13 cellular contexts compared by ENCODE assay signal in the genomic region with DNA sequence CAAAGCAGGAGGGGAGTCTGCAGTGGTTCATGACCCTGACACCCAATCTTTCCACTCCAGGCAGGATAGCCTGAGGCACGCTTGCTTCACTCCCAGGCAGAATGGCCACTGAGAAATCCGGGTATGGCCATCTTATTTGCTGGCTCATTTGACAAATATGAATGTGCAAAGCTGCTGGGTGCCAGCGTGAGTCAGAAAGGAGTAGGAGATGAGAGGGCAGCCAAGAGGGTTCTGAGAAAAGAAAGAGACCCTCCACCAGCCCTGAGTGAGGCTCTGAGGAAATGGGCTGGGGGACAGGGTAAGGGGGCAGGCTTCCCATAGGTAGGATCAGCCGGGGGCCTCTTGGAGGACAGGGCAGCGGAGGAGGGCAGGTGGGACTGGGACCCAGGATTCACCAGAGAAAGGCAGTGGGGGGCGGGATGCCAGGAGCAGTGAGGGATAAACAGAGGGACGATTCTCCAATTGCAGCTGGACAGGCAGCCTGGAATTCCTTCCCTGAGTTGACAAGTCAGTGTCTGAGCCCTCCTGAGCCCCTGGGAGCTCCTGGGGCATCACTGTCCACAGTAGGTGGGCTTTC. TPM values are rescaled to one million over a fixed set of nuclear protein-coding genes. Genes with fewer than 3 reads are reported as not detected.
DNase-seq lines count a peak whose midpoint lies in the region; TF ChIP-seq lines count a peak whose summit lies in the region.
"Had no signal": no experiment of that assay in that cellular context is flagged by ENCODE, and none has a peak within 500 bp of the region (broad histone marks: within the 10 kb centered on the region; RNA-seq: fewer than 3 reads in every experiment).

No MANE protein-coding gene starts in this region.

- H3K9me3 ChIP-seq in neural progenitor cell (ENCODE audit: low read depth): no peaks in the 10 kb centered on the region
- H3K9me3 ChIP-seq: right atrium auricular region had no signal

- no peak overlapping the region for H3K27ac ChIP-seq in neural progenitor cell

- H3K36me3 Mint-ChIP-seq in dendritic cell treated with granulocyte-macrophage colony-stimulating factor and Interleukin-4, amounts not matched to agents 40 ng/mL and 50 ng/mL, for 4 days (ENCODE audit: low read depth): peaks cover 97% of the 10 kb centered on the region
- H3K36me3 Mint-ChIP-seq in neural progenitor cell (no peaks in the 10 kb centered on the region), mesothelial cell of epicardium (no peaks in the 10 kb centered on the region)

- intact Hi-C loops in dendritic cell treated with granulocyte-macrophage colony-stimulating factor and Interleukin-4, amounts not matched to agents 40 ng/mL and 50 ng/mL, for 4 days (cut with micrococcal nuclease): no loop called here

- no peaks in the 10 kb centered on the region for H3K27me3 ChIP-seq in neural progenitor cell
- H3K27me3 ChIP-seq: dorsolateral prefrontal cortex, right atrium auricular region had no signal

- no peaks in the 10 kb centered on the region for H3K36me3 ChIP-seq in neural progenitor cell

- DNase-seq in ACHN: peak; percentile 67
- peak; percentile 91 for DNase-seq in M059J (ENCODE audit: low read depth)
- DNase-seq in neural progenitor cell (ENCODE audit: low spot score): no peak
- DNase-seq in putamen (ENCODE audit: low spot score): no peak
- no peak for DNase-seq in mesothelial cell of epicardium (ENCODE audit: low spot score in 2 of 2, unreplicated experiment in 2 of 2)
- no peak for DNase-seq in DMS53 (lab: John Stamatoyannopoulos, UW)
- no peak for DNase-seq in NCI-H774 (lab: John Stamatoyannopoulos, UW)
- DNase-seq: KG1, NCI-H526 treated with DMSO at 0.1 percent for 48 hours had no signal

- H3F3A ChIP-seq in neural progenitor cell (ENCODE audit: low read depth): no peaks in the 10 kb centered on the region

- H3K79me2 ChIP-seq in neural progenitor cell (ENCODE audit: low read depth): no peaks in the 10 kb centered on the region

- H3K27ac Mint-ChIP-seq in dendritic cell treated with granulocyte-macrophage colony-stimulating factor and Interleukin-4, amounts not matched to agents 40 ng/mL and 50 ng/mL, for 4 days: peak overlapping the region; percentile 65
- H3K27ac Mint-ChIP-seq in neural progenitor cell (peak overlapping the region; percentile 66), mesothelial cell of epicardium (no peak overlapping the region)
- H3K27ac Mint-ChIP-seq: activated T-helper 17 cell treated with anti-CD3 and anti-CD28 coated beads, Interleukin-2, amount 50 U/mL, for 72 hours had no signal

- H3K4me3 Mint-ChIP-seq in dendritic cell treated with granulocyte-macrophage colony-stimulating factor and Interleukin-4, amounts not matched to agents 40 ng/mL and 50 ng/mL, for 4 days: no peak overlapping the region
- no peak overlapping the region for H3K4me3 Mint-ChIP-seq in neural progenitor cell
- H3K4me3 Mint-ChIP-seq in mesothelial cell of epicardium: no peak overlapping the region
- H3K4me3 Mint-ChIP-seq: activated T-helper 17 cell treated with anti-CD3 and anti-CD28 coated beads, Interleukin-2, amount 50 U/mL, for 72 hours had no signal

- H3K4me3 ChIP-seq in neural progenitor cell: no peak overlapping the region
- H3K4me3 ChIP-seq: dorsolateral prefrontal cortex, right atrium auricular region had no signal

- TF ChIP-seq CTCF in neural progenitor cell (IDR thresholded peaks at IDR 0.05) (no peak), mesothelial cell of epicardium (IDR thresholded peaks at IDR 0.05; ENCODE audit: unreplicated experiment) (no peak)

- H4K20me1 ChIP-seq in neural progenitor cell (ENCODE audit: low read depth): no peaks in the 10 kb centered on the region

- H2AFZ ChIP-seq in neural progenitor cell (replicated peaks): no peak overlapping the region

- in situ Hi-C loops in ACHN (cut with HindIII; ENCODE audit: low pct_ligation_motif_present, low pct_unique_long_range_greater_than_20kb, low sequenced_read_pairs): no loop called here

- H3K4me1 ChIP-seq in neural progenitor cell: peaks cover 9% of the 10 kb centered on the region

- peaks cover 90% of the 10 kb centered on the region for H3K4me1 Mint-ChIP-seq in dendritic cell treated with granulocyte-macrophage colony-stimulating factor and Interleukin-4, amounts not matched to agents 40 ng/mL and 50 ng/mL, for 4 days (ENCODE audit: low read depth)
- peaks cover 19% of the 10 kb centered on the region for H3K4me1 Mint-ChIP-seq in neural progenitor cell
- H3K4me1 Mint-ChIP-seq in mesothelial cell of epicardium: peaks cover 17% of the 10 kb centered on the region
- H3K4me1 Mint-ChIP-seq: activated T-helper 17 cell treated with anti-CD3 and anti-CD28 coated beads, Interleukin-2, amount 50 U/mL, for 72 hours had no signal

- H3K9me3 Mint-ChIP-seq in dendritic cell treated with granulocyte-macrophage colony-stimulating factor and Interleukin-4, amounts not matched to agents 40 ng/mL and 50 ng/mL, for 4 days: no peaks in the 10 kb centered on the region
- H3K9me3 Mint-ChIP-seq in neural progenitor cell (no peaks in the 10 kb centered on the region), mesothelial cell of epicardium (no peaks in the 10 kb centered on the region)
- H3K9me3 Mint-ChIP-seq: activated T-helper 17 cell treated with anti-CD3 and anti-CD28 coated beads, Interleukin-2, amount 50 U/mL, for 72 hours had no signal

- no peak overlapping the region for H3K9ac ChIP-seq in neural progenitor cell

- H3K27me3 Mint-ChIP-seq in dendritic cell treated with granulocyte-macrophage colony-stimulating factor and Interleukin-4, amounts not matched to agents 40 ng/mL and 50 ng/mL, for 4 days: peaks cover 46% of the 10 kb centered on the region
- H3K27me3 Mint-ChIP-seq in neural progenitor cell (ENCODE audit: insufficient read depth, low read depth) (no peaks in the 10 kb centered on the region), mesothelial cell of epicardium (ENCODE audit: low read depth) (no peaks in the 10 kb centered on the region)

- H3K4me2 ChIP-seq in neural progenitor cell: no peak overlapping the region

RNA-seq across cellular contexts. Expression of gene RAMP1, which starts 15.2 kb away (rescaled TPM):
- total RNA-seq in M059J (2014; rRNA removed; shearing (Covaris generic)): 25.4 and 35.8 TPM in 2 replicates
- total RNA-seq in neural progenitor cell (ENCODE audit: low replicate concordance) (not detected in 2 replicates), mesothelial cell of epicardium (2.0 to 2.1 TPM (median 2.0 TPM) in 3 replicates)

Comparison
In these comparisons a context has a peak if more than half of its experiments do, and no peak if none do; other contexts are left out.
1. DNase-seq: peak in ACHN (single experiment) and M059J (single experiment); none in neural progenitor cell (single experiment), putamen (single experiment), mesothelial cell of epicardium (0 of 2), DMS53 (single experiment) and NCI-H774 (single experiment).